ENCODE assay signal across 8 cellular contexts in the genomic region with DNA sequence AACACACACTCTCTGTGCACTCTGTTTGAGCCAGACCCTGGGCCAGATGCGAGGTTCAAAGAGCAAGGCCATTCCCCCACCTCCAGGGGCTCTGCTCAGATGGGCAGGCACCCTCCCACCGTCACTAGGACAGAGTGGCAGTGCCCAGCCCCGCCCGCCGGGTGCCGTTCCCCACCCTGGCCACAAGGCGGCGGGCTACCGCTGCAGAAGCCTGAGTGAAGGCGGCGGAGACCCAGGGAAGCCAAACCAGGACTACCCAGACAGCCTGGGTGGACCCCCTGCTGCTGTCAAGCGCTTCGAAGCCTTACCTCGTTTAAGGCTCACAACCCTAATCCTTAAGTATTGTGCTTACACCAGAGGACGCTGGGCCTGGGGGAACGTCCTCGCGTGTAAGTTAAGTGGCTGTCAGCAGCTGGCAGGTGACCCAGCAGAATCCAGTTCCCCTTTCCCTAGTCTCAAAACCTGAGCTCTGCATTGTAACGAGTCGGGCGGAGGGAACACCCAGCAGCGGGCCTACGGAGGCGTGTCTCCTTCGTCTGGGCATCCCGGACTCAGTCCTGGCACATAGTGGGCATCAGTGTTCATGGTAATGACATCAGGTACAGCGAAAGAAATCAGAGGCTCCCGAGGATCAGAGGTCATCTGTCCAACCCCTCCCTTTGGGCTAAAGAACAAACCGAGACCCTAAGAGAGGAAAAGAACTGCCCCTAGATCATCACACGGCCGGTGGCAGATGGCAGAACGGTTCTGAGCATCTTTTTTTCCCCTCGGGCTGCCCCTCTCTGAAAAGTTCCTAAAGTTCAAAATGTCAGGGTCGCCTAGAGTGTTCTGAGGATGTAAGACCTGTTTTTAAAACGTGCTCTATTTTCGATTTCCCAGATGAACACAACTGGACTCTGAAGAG. TPM values are rescaled to one million over a fixed set of nuclear protein-coding genes. Genes with fewer than 3 reads are reported as not detected.
DNase-seq lines count a peak whose midpoint lies in the region; ATAC-seq, FAIRE-seq and TF ChIP-seq lines count a peak whose summit lies in the region.

No MANE protein-coding gene starts in this region.

- peak; percentile 99 for TF ChIP-seq CTCF in AG04449 (IDR thresholded peaks at IDR 0.05; ENCODE audit: insufficient read depth, low read length, missing control alignments)
- peak; percentile 91 to 97 for TF ChIP-seq CTCF in endothelial cell of umbilical vein (IDR thresholded peaks at IDR 0.05; ENCODE audit: extremely low read depth in 1 of 2, insufficient read depth in 1 of 2, low read depth in 1 of 2, low read length in 2 of 2)

- POLR2A ChIA-PET in AG04449 (lab: Yijun Ruan, JAX) (no interaction called here), endothelial cell of umbilical vein (lab: Charles Lee) (no interaction called here)

- no peak overlapping the region for H3K4me3 ChIP-seq in AG04449 (ENCODE audit: low read depth, low read length)
- no peak overlapping the region for H3K4me3 ChIP-seq in endothelial cell of umbilical vein (replicated peaks in 1 of 3; ENCODE audit: insufficient read depth in 1 of 3, low read depth in 1 of 3, low read length in 3 of 3)
- peak overlapping the region in 1 of 2 donors; percentile 11 for H3K4me3 ChIP-seq in muscle layer of duodenum (ENCODE audit: low read depth in 1 of 2, low read length in 2 of 2)

- CTCF ChIA-PET in AG04449 (lab: Yijun Ruan, JAX), result interaction anchor here (0.6 to 8.0 kb wide), 17 partner anchors 11 to 403 kb away, joined by 3 to 98 read pairs (median 6); a partner anchor contains a TSS
- CTCF ChIA-PET in endothelial cell of umbilical vein (lab: Charles Lee), result interaction anchor here (0.6 to 2.0 kb wide), 7 partner anchors 13 to 212 kb away, joined by 3 to 13 read pairs (median 3); no protein-coding TSS in a partner anchor

- intact Hi-C loops in endothelial cell of umbilical vein (cut with micrococcal nuclease), result loop anchor here (2.0 kb wide), 2 partner anchors 34 to 210 kb away; no protein-coding TSS in a partner anchor

- H3K79me2 ChIP-seq in endothelial cell of umbilical vein (ENCODE audit: control insufficient read depth, insufficient read depth, low read length), result no peaks in the 10 kb centered on the region

- H4K20me1 ChIP-seq in endothelial cell of umbilical vein (replicated peaks; ENCODE audit: control insufficient read depth, extremely low read depth, insufficient read depth, low read length), result no peaks in the 10 kb centered on the region

- H3K4me1 ChIP-seq in endothelial cell of umbilical vein (ENCODE audit: control insufficient read depth, extremely low read depth, insufficient read depth, low read length) (peaks cover 3% of the 10 kb centered on the region), muscle layer of duodenum (ENCODE audit: control insufficient read depth in 1 of 2, insufficient read depth in 2 of 2, low read length in 2 of 2) (peaks cover 0 to 50% of the 10 kb centered on the region in 2 donors)

- peak; percentile 49 for ATAC-seq in GM18873 (IDR thresholded peaks at IDR 0.05; ENCODE audit: low FRiP score, unreplicated experiment)

- FAIRE-seq in HTR-8/SVneo (lab: Jason Lieb, UNC) (peak; percentile 97), endothelial cell of umbilical vein (lab: Jason Lieb, UNC) (peak; percentile 87)

- dilution Hi-C loops in endothelial cell of umbilical vein (cut with MboI; ENCODE audit: extremely low pct_ligation_motif_present, low sequenced_read_pairs), result no loop called here

- DNase-seq in AG04449 (ENCODE audit: low read depth, low spot score) (no peak), HTR-8/SVneo (ENCODE audit: insufficient read length, low spot score) (peak; percentile 94), NOMO-1 treated with dmso at 0.1 percent for 144 hours (lab: John Stamatoyannopoulos, UW; ENCODE audit: unreplicated experiment) (peak; percentile 78), endothelial cell of umbilical vein (ENCODE audit: low read depth, low spot score) (peak; percentile 65)
- peak; percentile 29 for DNase-seq in activated CD8-positive, alpha-beta memory T cell treated with anti-CD3 and anti-CD28 coated beads, Interleukin-2, amount 50 U/mL, for 1 hour (ENCODE audit: extremely low read depth)
- DNase-seq in stimulated activated CD8-positive, alpha-beta memory T cell treated with anti-CD3 and anti-CD28 coated beads, Interleukin-7, amount 100 ng/mL, for 24 hours (ENCODE audit: low read depth), result peak; percentile 58

- H3K9me1 ChIP-seq in endothelial cell of umbilical vein (replicated peaks; ENCODE audit: control insufficient read depth, extremely low read depth, insufficient read depth, low read length), result no peaks in the 10 kb centered on the region

- H3K4me2 ChIP-seq in endothelial cell of umbilical vein (ENCODE audit: insufficient read depth, low read length), result no peak overlapping the region

- TF ChIP-seq POLR2A in endothelial cell of umbilical vein (IDR thresholded peaks at IDR 0.05; ENCODE audit: low read depth, low read length), result no peak

- H3K27me3 ChIP-seq in endothelial cell of umbilical vein (ENCODE audit: control insufficient read depth in 2 of 2, insufficient read depth in 2 of 2, low read length in 2 of 2) (no peaks in the 10 kb centered on the region), muscle layer of duodenum (ENCODE audit: low read depth, low read length) (peaks cover 13% of the 10 kb centered on the region)

- no peak overlapping the region for H3K9ac ChIP-seq in endothelial cell of umbilical vein (replicated peaks; ENCODE audit: extremely low read depth, insufficient read depth, low read length)

- H3K36me3 ChIP-seq in endothelial cell of umbilical vein (ENCODE audit: control insufficient read depth in 2 of 2, extremely low read depth in 1 of 2, insufficient read depth in 2 of 2, low read length in 2 of 2) (no peaks in the 10 kb centered on the region), muscle layer of duodenum (ENCODE audit: control insufficient read depth in 1 of 2, insufficient read depth in 2 of 2, low read length in 2 of 2) (no peaks in the 10 kb centered on the region)

- BruUV-seq in endothelial cell of umbilical vein (replicated peaks; lab: Mats Ljungman, UMichigan), result no TSS peak

- H3K9me3 ChIP-seq in endothelial cell of umbilical vein (replicated peaks; ENCODE audit: control insufficient read depth, insufficient read depth, low read length) (no peaks in the 10 kb centered on the region), muscle layer of duodenum (ENCODE audit: control insufficient read depth in 1 of 2, low read length in 2 of 2) (no peaks in the 10 kb centered on the region)

- H2AFZ ChIP-seq in endothelial cell of umbilical vein (ENCODE audit: low read depth, low read length), result no peak overlapping the region

- no peak overlapping the region for H3K27ac ChIP-seq in endothelial cell of umbilical vein (ENCODE audit: insufficient read depth, low read depth, low read length)
- peak overlapping the region; percentile 31 for H3K27ac ChIP-seq in muscle layer of duodenum (ENCODE audit: low read length)

TF ChIP-seq in endothelial cell of umbilical vein, 7 proteins besides CTCF, POLR2A, EP300 and RAD21:
- TF ChIP-seq POLR2AphosphoS5 (IDR thresholded peaks at IDR 0.05; ENCODE audit: insufficient read depth, low read depth, low read length) (no peak), GATA2 (IDR thresholded peaks at IDR 0.05; ENCODE audit: insufficient read depth, insufficient read length, low read depth, low read length) (no peak), EZH2 (IDR thresholded peaks at IDR 0.05; ENCODE audit: borderline replicate concordance, low read depth, low read length, severe bottlenecking) (no peak), FOS (IDR thresholded peaks at IDR 0.05; ENCODE audit: borderline replicate concordance, insufficient read depth, low read length) (no peak), MYC (IDR thresholded peaks at IDR 0.05; ENCODE audit: low read depth, low read length) (no peak), JUN (IDR thresholded peaks at IDR 0.05; ENCODE audit: borderline replicate concordance, insufficient read depth, insufficient read length, low read depth) (no peak)
- TF ChIP-seq, protein P1, sequence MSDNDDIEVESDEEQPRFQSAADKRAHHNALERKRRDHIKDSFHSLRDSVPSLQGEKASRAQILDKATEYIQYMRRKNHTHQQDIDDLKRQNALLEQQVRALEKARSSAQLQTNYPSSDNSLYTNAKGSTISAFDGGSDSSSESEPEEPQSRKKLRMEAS (IDR thresholded peaks at IDR 0.05; ENCODE audit: insufficient read depth, insufficient read length), result no peak

RNA-seq across cellular contexts. Expression of a gene that starts 4.4 kb away (rescaled TPM):
- total RNA-seq in endothelial cell of umbilical vein, result 40.4 and 47.0 TPM in 2 replicates
- 21.0 and 26.3 TPM in 2 replicates for polyA plus RNA-seq in endothelial cell of umbilical vein
- 10.5 and 14.8 TPM in 2 replicates for polyA plus RNA-seq in endothelial cell of umbilical vein (2011; cell fraction: cytosol; rRNA removed)
- 88.2 and 110 TPM in 2 replicates for polyA plus RNA-seq in endothelial cell of umbilical vein (2011; cell fraction: nucleus; rRNA removed)
- polyA plus RNA-seq in endothelial cell of umbilical vein (2012), result 8.4 and 14.1 TPM in 2 replicates
- polyA minus RNA-seq in endothelial cell of umbilical vein, result 18.7 and 31.0 TPM in 2 replicates
- 7.2 TPM for polyA minus RNA-seq in endothelial cell of umbilical vein (2011; cell fraction: cytosol; rRNA and poly(A)+ RNA removed)
- 26.7 and 50.3 TPM in 2 replicates for polyA minus RNA-seq in endothelial cell of umbilical vein (2011; cell fraction: nucleus; rRNA and poly(A)+ RNA removed)
